In the genomic region with DNA sequence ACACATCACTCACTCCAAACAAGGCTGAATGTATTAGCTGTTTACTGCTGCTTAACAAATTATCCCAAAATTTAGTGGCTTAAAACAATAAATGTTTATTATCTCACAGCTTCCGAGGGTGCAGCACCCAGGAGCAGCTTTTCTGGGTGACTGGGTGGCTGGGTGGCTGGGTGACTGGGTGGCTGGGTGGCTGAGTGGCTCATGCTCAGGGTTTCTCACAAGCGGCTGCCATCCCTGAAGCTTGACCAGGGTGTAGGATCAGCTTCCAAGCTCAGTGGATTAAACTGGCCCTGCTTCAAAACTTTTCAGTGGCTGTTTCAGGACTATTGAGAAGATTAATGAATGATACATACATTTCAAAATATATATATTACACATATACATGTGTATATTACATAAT, we compare ENCODE assay signal across 30 cellular contexts. TPM values are rescaled to one million over a fixed set of nuclear protein-coding genes. Genes with fewer than 3 reads are reported as not detected.
"Had no signal": no experiment of that assay in that cellular context is flagged by ENCODE, and none has a peak within 500 bp of the region (broad histone marks: within the 10 kb centered on the region; RNA-seq: fewer than 3 reads in every experiment).

No MANE protein-coding gene starts in this region.

- H3K36me3 ChIP-seq: ascending aorta, cardiac muscle cell, Peyer's patch, SJSA1 had no signal

- H3K4me3 Mint-ChIP-seq: activated CD4-positive, alpha-beta T cell treated with anti-CD3 and anti-CD28 coated beads, Interleukin-2, amount 10 ng/mL, durations not matched to agents 24 days and 14 days; activated CD8-positive, alpha-beta T cell treated with anti-CD3 and anti-CD28 coated beads for 36 hours; activated naive CD4-positive, alpha-beta T cell treated with anti-CD3 and anti-CD28 coated beads for 36 hours; activated T-cell treated with anti-CD3 and anti-CD28 coated beads, Interleukin-2, amount 50 U/mL, for 4 hours; activated T-helper 1 cell treated with anti-CD3 and anti-CD28 coated beads, Interleukin-12 subunit alpha, Interleukin-12 subunit beta, Interleukin-2, Interleukin-4 antibody, amounts not matched to agents 30 ng/mL and 10 ng/mL and 1 ng/mL, durations not matched to agents 14 hours and 24 hours and 36 hours; T-helper 1 cell treated with Interleukin-12 subunit alpha and Interleukin-12 subunit beta and Interleukin-4 antibody, amounts not matched to agents 30 μg/mL and 1 μg/mL, for 36 hours; T-helper 2 cell treated with Interferon-gamma antibody and Interleukin-4, amounts not matched to agents 5 μg/mL and 100 μg/mL, for 36 hours had no signal

- H3K4me3 ChIP-seq: ascending aorta, cardiac muscle cell, Peyer's patch, SJSA1 had no signal

- H3K27me3 ChIP-seq: ascending aorta, cardiac muscle cell, Peyer's patch had no signal

- DNase-seq: activated CD4-positive, alpha-beta T cell treated with anti-CD3 and anti-CD28 coated beads, Interleukin-2, amount 10 ng/mL, durations not matched to agents 24 days and 14 days; activated CD4-positive, alpha-beta T cell treated with anti-CD3 and anti-CD28 coated beads, Interleukin-2, amount 50 U/mL, for 4 hours; activated CD8-positive, alpha-beta T cell treated with anti-CD3 and anti-CD28 coated beads for 36 hours; activated gamma-delta T cell treated with Interleukin-2 at 50 U/mL for 16 hours; activated naive CD4-positive, alpha-beta T cell treated with anti-CD3 and anti-CD28 coated beads for 36 hours; activated T-cell treated with anti-CD3 and anti-CD28 coated beads for 4 hours; activated T-cell treated with anti-CD3 and anti-CD28 coated beads, Interleukin-2, amount 50 U/mL, for 4 hours; amygdala; NCI-H1105; NCI-H1417 treated with DMSO at 0.1 percent for 48 hours; NCI-H1694; NCI-H1930; NCI-H2081 treated with DMSO at 0.1 percent for 48 hours; NCI-H345; NCI-H524 treated with DMSO at 0.1 percent for 48 hours; NK-92 treated with Interleukin-12 subunit alpha and Interleukin-12 subunit beta, amount 100 ng/mL, for 24 hours; PC-3; RPMI8226; SHP77 treated with DMSO at 0.1 percent for 48 hours; SK-N-SH had no signal

- H3K27ac ChIP-seq: ascending aorta, cardiac muscle cell, Peyer's patch, SJSA1 had no signal

- H3K9me3 ChIP-seq: ascending aorta, Peyer's patch, SJSA1, SK-N-SH had no signal

- H3K36me3 Mint-ChIP-seq: activated naive CD4-positive, alpha-beta T cell treated with anti-CD3 and anti-CD28 coated beads, Interleukin-2, amount 50 U/mL, for 72 hours had no signal

- H3K9me3 Mint-ChIP-seq: activated CD4-positive, alpha-beta T cell treated with anti-CD3 and anti-CD28 coated beads, Interleukin-2, amount 10 ng/mL, durations not matched to agents 24 days and 14 days; activated CD8-positive, alpha-beta T cell treated with anti-CD3 and anti-CD28 coated beads for 36 hours; activated naive CD4-positive, alpha-beta T cell treated with anti-CD3 and anti-CD28 coated beads for 36 hours; activated naive CD4-positive, alpha-beta T cell treated with anti-CD3 and anti-CD28 coated beads, Interleukin-2, amount 50 U/mL, for 72 hours; activated T-cell treated with anti-CD3 and anti-CD28 coated beads, Interleukin-2, amount 50 U/mL, for 4 hours; activated T-helper 1 cell treated with anti-CD3 and anti-CD28 coated beads, Interleukin-12 subunit alpha, Interleukin-12 subunit beta, Interleukin-2, Interleukin-4 antibody, amounts not matched to agents 30 ng/mL and 10 ng/mL and 1 ng/mL, durations not matched to agents 14 hours and 24 hours and 36 hours; T-helper 1 cell treated with Interleukin-12 subunit alpha and Interleukin-12 subunit beta and Interleukin-4 antibody, amounts not matched to agents 30 μg/mL and 1 μg/mL, for 36 hours; T-helper 2 cell treated with Interferon-gamma antibody and Interleukin-4, amounts not matched to agents 5 μg/mL and 100 μg/mL, for 36 hours had no signal

- ATAC-seq: activated CD8-positive, alpha-beta T cell treated with anti-CD3 and anti-CD28 coated beads for 36 hours; activated naive CD4-positive, alpha-beta T cell treated with anti-CD3 and anti-CD28 coated beads, Interleukin-2, amount 50 U/mL, for 72 hours; activated T-cell treated with anti-CD3 and anti-CD28 coated beads, Interleukin-2, amount 50 U/mL, for 4 hours; PC-3 had no signal

- H3K27ac Mint-ChIP-seq: activated CD4-positive, alpha-beta T cell treated with anti-CD3 and anti-CD28 coated beads, Interleukin-2, amount 10 ng/mL, durations not matched to agents 24 days and 14 days; activated CD8-positive, alpha-beta T cell treated with anti-CD3 and anti-CD28 coated beads for 36 hours; activated naive CD4-positive, alpha-beta T cell treated with anti-CD3 and anti-CD28 coated beads for 36 hours; activated naive CD4-positive, alpha-beta T cell treated with anti-CD3 and anti-CD28 coated beads, Interleukin-2, amount 50 U/mL, for 72 hours; activated T-helper 1 cell treated with anti-CD3 and anti-CD28 coated beads, Interleukin-12 subunit alpha, Interleukin-12 subunit beta, Interleukin-2, Interleukin-4 antibody, amounts not matched to agents 30 ng/mL and 10 ng/mL and 1 ng/mL, durations not matched to agents 14 hours and 24 hours and 36 hours; T-helper 1 cell treated with Interleukin-12 subunit alpha and Interleukin-12 subunit beta and Interleukin-4 antibody, amounts not matched to agents 30 μg/mL and 1 μg/mL, for 36 hours; T-helper 2 cell treated with Interferon-gamma antibody and Interleukin-4, amounts not matched to agents 5 μg/mL and 100 μg/mL, for 36 hours had no signal

RNA-seq across cellular contexts. Expression of gene CYP11A1, which starts 2.3 kb away (rescaled TPM):
- total RNA-seq: activated CD4-positive, alpha-beta T cell treated with anti-CD3 and anti-CD28 coated beads, Interleukin-2, amount 10 ng/mL, durations not matched to agents 24 days and 14 days; activated naive CD4-positive, alpha-beta T cell treated with anti-CD3 and anti-CD28 coated beads for 36 hours; activated T-helper 1 cell treated with anti-CD3 and anti-CD28 coated beads, Interleukin-12 subunit alpha, Interleukin-12 subunit beta, Interleukin-2, Interleukin-4 antibody, amounts not matched to agents 30 ng/mL and 10 ng/mL and 1 ng/mL, durations not matched to agents 14 hours and 24 hours and 36 hours; MCF 10A; NCI-H460 had no signal
